In genomic region chr11:129066229-129066628, GRCh38 we compare ENCODE assay signal across 6 cellular contexts.
"Had no signal": no experiment of that assay in that cellular context is flagged by ENCODE, and none has a peak within 500 bp of the region (broad histone marks: within the 10 kb centered on the region; RNA-seq: fewer than 3 reads in every experiment).

No MANE protein-coding gene starts in this region.

- DNase-seq: IMR-90, KBM-7 had no signal

- H3K4me3 ChIP-seq: K562 had no signal

- H3K27ac ChIP-seq: HL-60 had no signal

- FAIRE-seq: HepG2, HTR-8/SVneo, K562 had no signal
